ENCODE assay signal across 1 cellular context in the genomic region with DNA sequence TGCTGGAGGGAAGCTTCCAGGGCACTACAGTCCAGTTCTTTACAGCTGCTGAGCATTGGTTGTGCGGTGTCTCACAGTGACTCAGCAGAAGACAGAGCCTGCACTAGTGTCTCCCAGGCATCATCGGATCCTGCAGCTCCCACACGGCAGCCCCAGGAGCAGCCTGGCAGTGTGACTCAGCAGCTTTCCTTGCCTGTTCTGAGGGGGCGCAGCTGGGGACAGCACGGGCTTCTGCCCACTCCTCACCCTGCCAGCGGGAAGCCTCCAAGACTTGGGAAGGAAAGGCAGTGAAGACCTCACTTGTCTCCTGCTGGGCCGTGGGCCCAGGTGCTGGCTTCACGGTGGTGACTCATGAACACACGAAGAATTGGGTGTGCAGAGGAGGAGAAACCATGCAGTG.
TF ChIP-seq lines count a peak whose summit lies in the region.

No MANE protein-coding gene starts in this region.

TF ChIP-seq in K562, 482 proteins besides CTCF, POLR2A, EP300 and RAD21 (continued from another document):
- TF ChIP-seq, protein P1, sequence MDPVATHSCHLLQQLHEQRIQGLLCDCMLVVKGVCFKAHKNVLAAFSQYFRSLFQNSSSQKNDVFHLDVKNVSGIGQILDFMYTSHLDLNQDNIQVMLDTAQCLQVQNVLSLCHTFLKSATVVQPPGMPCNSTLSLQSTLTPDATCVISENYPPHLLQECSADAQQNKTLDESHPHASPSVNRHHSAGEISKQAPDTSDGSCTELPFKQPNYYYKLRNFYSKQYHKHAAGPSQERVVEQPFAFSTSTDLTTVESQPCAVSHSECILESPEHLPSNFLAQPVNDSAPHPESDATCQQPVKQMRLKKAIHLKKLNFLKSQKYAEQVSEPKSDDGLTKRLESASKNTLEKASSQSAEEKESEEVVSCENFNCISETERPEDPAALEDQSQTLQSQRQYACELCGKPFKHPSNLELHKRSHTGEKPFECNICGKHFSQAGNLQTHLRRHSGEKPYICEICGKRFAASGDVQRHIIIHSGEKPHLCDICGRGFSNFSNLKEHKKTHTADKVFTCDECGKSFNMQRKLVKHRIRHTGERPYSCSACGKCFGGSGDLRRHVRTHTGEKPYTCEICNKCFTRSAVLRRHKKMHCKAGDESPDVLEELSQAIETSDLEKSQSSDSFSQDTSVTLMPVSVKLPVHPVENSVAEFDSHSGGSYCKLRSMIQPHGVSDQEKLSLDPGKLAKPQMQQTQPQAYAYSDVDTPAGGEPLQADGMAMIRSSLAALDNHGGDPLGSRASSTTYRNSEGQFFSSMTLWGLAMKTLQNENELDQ (CRISPR knock-in tag; IDR thresholded peaks at IDR 0.05; ENCODE audit: borderline replicate concordance): no peak
- TF ChIP-seq, protein P2, sequence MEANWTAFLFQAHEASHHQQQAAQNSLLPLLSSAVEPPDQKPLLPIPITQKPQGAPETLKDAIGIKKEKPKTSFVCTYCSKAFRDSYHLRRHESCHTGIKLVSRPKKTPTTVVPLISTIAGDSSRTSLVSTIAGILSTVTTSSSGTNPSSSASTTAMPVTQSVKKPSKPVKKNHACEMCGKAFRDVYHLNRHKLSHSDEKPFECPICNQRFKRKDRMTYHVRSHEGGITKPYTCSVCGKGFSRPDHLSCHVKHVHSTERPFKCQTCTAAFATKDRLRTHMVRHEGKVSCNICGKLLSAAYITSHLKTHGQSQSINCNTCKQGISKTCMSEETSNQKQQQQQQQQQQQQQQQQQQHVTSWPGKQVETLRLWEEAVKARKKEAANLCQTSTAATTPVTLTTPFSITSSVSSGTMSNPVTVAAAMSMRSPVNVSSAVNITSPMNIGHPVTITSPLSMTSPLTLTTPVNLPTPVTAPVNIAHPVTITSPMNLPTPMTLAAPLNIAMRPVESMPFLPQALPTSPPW (CRISPR knock-in tag; IDR thresholded peaks at IDR 0.05): no peak
- TF ChIP-seq BHLHE40 (IDR thresholded peaks at IDR 0.05; ENCODE audit: low read length) (no peak), IFI16 (CRISPR knock-in tag; IDR thresholded peaks at IDR 0.05) (no peak), FOS (IDR thresholded peaks at IDR 0.05; ENCODE audit: extremely low read depth, insufficient read length) (no peak), ZNF444 (CRISPR knock-in tag; IDR thresholded peaks at IDR 0.05) (no peak), ZNF12 (CRISPR knock-in tag; IDR thresholded peaks at IDR 0.05) (no peak), SRSF9 (IDR thresholded peaks at IDR 0.05; ENCODE audit: borderline replicate concordance, low read depth, low read length) (no peak), STAT5A (IDR thresholded peaks at IDR 0.05; ENCODE audit: borderline replicate concordance, low read length) (no peak), GABPA (tag; conservative IDR thresholded peaks at IDR 0.05; ENCODE audit: low read depth) (no peak), SNIP1 (IDR thresholded peaks at IDR 0.05; ENCODE audit: low read depth) (no peak), NCOA1 (IDR thresholded peaks at IDR 0.05; ENCODE audit: low read depth) (no peak), CEBPG (CRISPR knock-in tag; IDR thresholded peaks at IDR 0.05) (no peak), CEBPG (tag; conservative IDR thresholded peaks at IDR 0.05 in 1 of 2, IDR thresholded peaks at IDR 0.05 in 1 of 2) (no peak), RBM34 (IDR thresholded peaks at IDR 0.05; ENCODE audit: borderline replicate concordance, insufficient read depth, low read length) (no peak), ELF4 (CRISPR knock-in tag; IDR thresholded peaks at IDR 0.05) (no peak), SMARCE1 (IDR thresholded peaks at IDR 0.05) (peak; percentile 17; the same call in 1 of the 2 replicates), SNRNP70 (optimal IDR thresholded peaks at IDR 0.05; ENCODE audit: low read depth, low read length) (no peak), HMGN3 (IDR thresholded peaks at IDR 0.05; ENCODE audit: borderline replicate concordance, extremely low read depth, insufficient read length, low read depth, low read length) (no peak), DIDO1 (tag; IDR thresholded peaks at IDR 0.05; ENCODE audit: low read depth) (no peak), ESRRB (CRISPR knock-in tag; IDR thresholded peaks at IDR 0.05; ENCODE audit: borderline replicate concordance) (no peak), NCOA4 (IDR thresholded peaks at IDR 0.05; ENCODE audit: partially characterized antibody) (no peak), SMARCA4 (IDR thresholded peaks at IDR 0.05) (no peak), MYNN (IDR thresholded peaks at IDR 0.05) (no peak), MYNN (CRISPR knock-in tag; IDR thresholded peaks at IDR 0.05) (no peak), ZNF224 (CRISPR knock-in tag; IDR thresholded peaks at IDR 0.05) (no peak), DDX20 (tag; IDR thresholded peaks at IDR 0.05; ENCODE audit: low read depth) (no peak), RCOR1 (IDR thresholded peaks at IDR 0.05; ENCODE audit: borderline replicate concordance in 1 of 2, low read depth in 2 of 2, low read length in 2 of 2) (peak in 1 of 2 experiments; percentile 41; a peak in 1 of 4 replicates), TAF7 (tag; IDR thresholded peaks at IDR 0.05) (no peak), ZNF217 (CRISPR knock-in tag; IDR thresholded peaks at IDR 0.05) (no peak), MYC (IDR thresholded peaks at IDR 0.05; ENCODE audit: low read depth, low read length) (no peak), MYC (CRISPR knock-in tag; IDR thresholded peaks at IDR 0.05; ENCODE audit: borderline replicate concordance, low read depth) (no peak), NR2C1 (IDR thresholded peaks at IDR 0.05) (no peak), NR2C1 (tag; IDR thresholded peaks at IDR 0.05) (no peak), BACH1 (tag; IDR thresholded peaks at IDR 0.05) (peak; percentile 93), DMBX1 (CRISPR knock-in tag; IDR thresholded peaks at IDR 0.05; ENCODE audit: borderline replicate concordance) (no peak), FOSL1 (tag; conservative IDR thresholded peaks at IDR 0.05) (peak; percentile 41; the same call in 1 of the 2 replicates), ZNF282 (CRISPR knock-in tag; IDR thresholded peaks at IDR 0.05) (no peak), MAFK (IDR thresholded peaks at IDR 0.05; ENCODE audit: low read length) (peak; percentile 88), NFXL1 (CRISPR knock-in tag; IDR thresholded peaks at IDR 0.05) (no peak), PURB (CRISPR knock-in tag; IDR thresholded peaks at IDR 0.05; ENCODE audit: low read depth) (no peak), SLC30A9 (CRISPR knock-in tag; IDR thresholded peaks at IDR 0.05) (no peak), ERF (CRISPR knock-in tag; IDR thresholded peaks at IDR 0.05) (no peak), ZNF76 (CRISPR knock-in tag; IDR thresholded peaks at IDR 0.05; ENCODE audit: borderline replicate concordance) (no peak), HDAC1 (IDR thresholded peaks at IDR 0.05) (0 out of 4 replicates have a peak, but pooled peaks of 1 of the 2 experiments have one; percentile 13), ZNF551 (CRISPR knock-in tag; IDR thresholded peaks at IDR 0.05) (no peak)
- TF ChIP-seq, protein P3, sequence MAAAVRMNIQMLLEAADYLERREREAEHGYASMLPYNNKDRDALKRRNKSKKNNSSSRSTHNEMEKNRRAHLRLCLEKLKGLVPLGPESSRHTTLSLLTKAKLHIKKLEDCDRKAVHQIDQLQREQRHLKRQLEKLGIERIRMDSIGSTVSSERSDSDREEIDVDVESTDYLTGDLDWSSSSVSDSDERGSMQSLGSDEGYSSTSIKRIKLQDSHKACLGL (CRISPR knock-in tag; IDR thresholded peaks at IDR 0.05; ENCODE audit: borderline replicate concordance, poor library complexity, severe bottlenecking): no peak
- TF ChIP-seq, protein P4, sequence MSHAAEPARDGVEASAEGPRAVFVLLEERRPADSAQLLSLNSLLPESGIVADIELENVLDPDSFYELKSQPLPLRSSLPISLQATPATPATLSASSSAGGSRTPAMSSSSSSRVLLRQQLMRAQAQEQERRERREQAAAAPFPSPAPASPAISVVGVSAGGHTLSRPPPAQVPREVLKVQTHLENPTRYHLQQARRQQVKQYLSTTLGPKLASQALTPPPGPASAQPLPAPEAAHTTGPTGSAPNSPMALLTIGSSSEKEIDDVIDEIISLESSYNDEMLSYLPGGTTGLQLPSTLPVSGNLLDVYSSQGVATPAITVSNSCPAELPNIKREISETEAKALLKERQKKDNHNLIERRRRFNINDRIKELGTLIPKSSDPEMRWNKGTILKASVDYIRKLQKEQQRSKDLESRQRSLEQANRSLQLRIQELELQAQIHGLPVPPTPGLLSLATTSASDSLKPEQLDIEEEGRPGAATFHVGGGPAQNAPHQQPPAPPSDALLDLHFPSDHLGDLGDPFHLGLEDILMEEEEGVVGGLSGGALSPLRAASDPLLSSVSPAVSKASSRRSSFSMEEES (CRISPR knock-in tag; IDR thresholded peaks at IDR 0.05): no peak
- TF ChIP-seq, protein P5, sequence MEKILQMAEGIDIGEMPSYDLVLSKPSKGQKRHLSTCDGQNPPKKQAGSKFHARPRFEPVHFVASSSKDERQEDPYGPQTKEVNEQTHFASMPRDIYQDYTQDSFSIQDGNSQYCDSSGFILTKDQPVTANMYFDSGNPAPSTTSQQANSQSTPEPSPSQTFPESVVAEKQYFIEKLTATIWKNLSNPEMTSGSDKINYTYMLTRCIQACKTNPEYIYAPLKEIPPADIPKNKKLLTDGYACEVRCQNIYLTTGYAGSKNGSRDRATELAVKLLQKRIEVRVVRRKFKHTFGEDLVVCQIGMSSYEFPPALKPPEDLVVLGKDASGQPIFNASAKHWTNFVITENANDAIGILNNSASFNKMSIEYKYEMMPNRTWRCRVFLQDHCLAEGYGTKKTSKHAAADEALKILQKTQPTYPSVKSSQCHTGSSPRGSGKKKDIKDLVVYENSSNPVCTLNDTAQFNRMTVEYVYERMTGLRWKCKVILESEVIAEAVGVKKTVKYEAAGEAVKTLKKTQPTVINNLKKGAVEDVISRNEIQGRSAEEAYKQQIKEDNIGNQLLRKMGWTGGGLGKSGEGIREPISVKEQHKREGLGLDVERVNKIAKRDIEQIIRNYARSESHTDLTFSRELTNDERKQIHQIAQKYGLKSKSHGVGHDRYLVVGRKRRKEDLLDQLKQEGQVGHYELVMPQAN (IDR thresholded peaks at IDR 0.05; ENCODE audit: borderline replicate concordance): no peak
- TF ChIP-seq, protein P6, sequence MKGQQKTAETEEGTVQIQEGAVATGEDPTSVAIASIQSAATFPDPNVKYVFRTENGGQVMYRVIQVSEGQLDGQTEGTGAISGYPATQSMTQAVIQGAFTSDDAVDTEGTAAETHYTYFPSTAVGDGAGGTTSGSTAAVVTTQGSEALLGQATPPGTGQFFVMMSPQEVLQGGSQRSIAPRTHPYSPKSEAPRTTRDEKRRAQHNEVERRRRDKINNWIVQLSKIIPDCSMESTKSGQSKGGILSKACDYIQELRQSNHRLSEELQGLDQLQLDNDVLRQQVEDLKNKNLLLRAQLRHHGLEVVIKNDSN (CRISPR knock-in tag; IDR thresholded peaks at IDR 0.05): no peak
- TF ChIP-seq, protein P7, sequence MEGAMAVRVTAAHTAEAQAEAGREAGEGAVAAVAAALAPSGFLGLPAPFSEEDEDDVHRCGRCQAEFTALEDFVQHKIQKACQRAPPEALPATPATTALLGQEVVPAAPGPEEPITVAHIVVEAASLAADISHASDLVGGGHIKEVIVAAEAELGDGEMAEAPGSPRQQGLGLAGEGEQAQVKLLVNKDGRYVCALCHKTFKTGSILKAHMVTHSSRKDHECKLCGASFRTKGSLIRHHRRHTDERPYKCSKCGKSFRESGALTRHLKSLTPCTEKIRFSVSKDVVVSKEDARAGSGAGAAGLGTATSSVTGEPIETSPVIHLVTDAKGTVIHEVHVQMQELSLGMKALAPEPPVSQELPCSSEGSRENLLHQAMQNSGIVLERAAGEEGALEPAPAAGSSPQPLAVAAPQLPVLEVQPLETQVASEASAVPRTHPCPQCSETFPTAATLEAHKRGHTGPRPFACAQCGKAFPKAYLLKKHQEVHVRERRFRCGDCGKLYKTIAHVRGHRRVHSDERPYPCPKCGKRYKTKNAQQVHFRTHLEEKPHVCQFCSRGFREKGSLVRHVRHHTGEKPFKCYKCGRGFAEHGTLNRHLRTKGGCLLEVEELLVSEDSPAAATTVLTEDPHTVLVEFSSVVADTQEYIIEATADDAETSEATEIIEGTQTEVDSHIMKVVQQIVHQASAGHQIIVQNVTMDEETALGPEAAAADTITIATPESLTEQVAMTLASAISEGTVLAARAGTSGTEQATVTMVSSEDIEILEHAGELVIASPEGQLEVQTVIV (CRISPR knock-in tag; IDR thresholded peaks at IDR 0.05; ENCODE audit: borderline replicate concordance): no peak
